In the genomic region with DNA sequence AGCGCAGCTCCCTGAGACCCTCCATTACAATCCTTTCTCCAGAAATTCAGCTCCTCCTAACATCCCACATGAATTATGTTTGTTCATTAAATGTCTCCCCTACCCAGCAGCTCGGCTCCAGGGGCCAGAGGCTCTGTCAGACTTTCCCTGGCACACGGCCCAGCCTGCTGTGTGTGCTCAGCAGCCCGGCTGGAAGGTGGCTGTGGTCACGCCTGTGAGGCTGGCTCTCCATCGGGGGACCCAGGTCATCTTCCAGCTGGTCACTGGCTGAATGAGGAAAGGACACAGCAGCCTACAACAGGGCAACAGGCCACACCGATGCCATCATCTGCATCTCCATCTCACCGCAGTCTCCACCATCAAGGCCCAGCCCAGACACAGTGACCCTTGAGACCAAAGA, we compare ENCODE assay signal across 13 cellular contexts.
A peak's percentile ranks its signal among the peaks of the same experiment; 100 is the strongest.
DNase-seq lines count a peak whose midpoint lies in the region; ATAC-seq and TF ChIP-seq lines count a peak whose summit lies in the region.
"Had no signal": no experiment of that assay in that cellular context is flagged by ENCODE, and none has a peak within 500 bp of the region (broad histone marks: within the 10 kb centered on the region; RNA-seq: fewer than 3 reads in every experiment).

No MANE protein-coding gene starts in this region.

- H3K4me3 ChIP-seq in choroid plexus epithelial cell (ENCODE audit: low read depth, low read length), result no peak overlapping the region
- H3K4me3 ChIP-seq: skin epidermis had no signal

- ATAC-seq in GM18873 (IDR thresholded peaks at IDR 0.05; ENCODE audit: low FRiP score, unreplicated experiment) (no peak), GM21737 (IDR thresholded peaks at IDR 0.05; ENCODE audit: unreplicated experiment) (no peak), GM18867 (IDR thresholded peaks at IDR 0.05; ENCODE audit: unreplicated experiment) (no peak)
- ATAC-seq: stimulated activated naive CD8-positive, alpha-beta T cell treated with anti-CD3 and anti-CD28 coated beads, Interleukin-15, Interleukin-2, amounts not matched to agents 100 U/mL and 50 U/mL, for 24 hours had no signal

- peak; percentile 69 for DNase-seq in Ammon's horn (ENCODE audit: low spot score)
- peak; percentile 17 for DNase-seq in M059J (ENCODE audit: low read depth)
- DNase-seq in choroid plexus epithelial cell (ENCODE audit: low read depth), result peak; percentile 71
- DNase-seq in myocyte (ENCODE audit: low read depth), result peak; percentile 86
- no peak for DNase-seq in stimulated activated CD4-positive, alpha-beta T cell treated with anti-CD3 and anti-CD28 coated beads, Interleukin-2, amount 100 ng/mL, for 48 hours
- DNase-seq: effector CD4-positive, alpha-beta T cell; KBM-7; kidney glomerular epithelial cell; stimulated activated naive CD8-positive, alpha-beta T cell treated with anti-CD3 and anti-CD28 coated beads, Interleukin-15, Interleukin-2, amounts not matched to agents 100 U/mL and 50 U/mL, for 24 hours had no signal

- no peak for TF ChIP-seq CTCF in choroid plexus epithelial cell (conservative IDR thresholded peaks at IDR 0.05; ENCODE audit: low read depth, low read length)

Comparison
In these comparisons a context has a peak if more than half of its experiments do, and no peak if none do; other contexts are left out.
1. DNase-seq: peak in Ammon's horn (single experiment), M059J (single experiment), choroid plexus epithelial cell (single experiment) and myocyte (single experiment); none in stimulated activated CD4-positive, alpha-beta T cell treated with anti-CD3 and anti-CD28 coated beads, Interleukin-2, amount 100 ng/mL, for 48 hours (0 of 2).